Comparison of ENCODE assay signal across 22 cellular contexts in the genomic region with DNA sequence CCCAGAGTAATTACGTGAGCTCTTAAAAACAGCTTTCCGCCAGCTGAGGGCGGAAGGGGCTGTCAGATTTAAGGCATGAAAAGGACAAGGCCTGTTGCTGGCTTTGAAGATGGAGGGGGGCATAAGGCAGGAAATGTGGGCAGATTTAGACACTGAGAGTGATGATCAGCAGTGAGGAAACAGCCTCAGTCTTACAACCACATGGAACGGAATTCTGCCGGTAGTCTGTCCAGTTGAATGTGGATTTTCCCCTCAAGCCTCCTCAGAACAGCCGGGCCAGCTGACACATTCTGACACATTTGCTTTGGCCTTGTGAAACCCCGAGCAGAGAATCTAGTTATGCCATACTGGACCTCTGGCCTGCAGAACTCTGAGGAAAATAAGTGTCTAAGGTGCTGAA.
"Had no signal": no experiment of that assay in that cellular context is flagged by ENCODE, and none has a peak within 500 bp of the region (broad histone marks: within the 10 kb centered on the region; RNA-seq: fewer than 3 reads in every experiment).

No MANE protein-coding gene starts in this region.

- ATAC-seq: activated CD4-positive, alpha-beta T cell treated with anti-CD3 and anti-CD28 coated beads for 36 hours; activated CD8-positive, alpha-beta T cell treated with anti-CD3 and anti-CD28 coated beads for 36 hours had no signal

- H3K27me3 ChIP-seq: adrenal gland, cardiac muscle cell, right atrium auricular region, tibial nerve, vagina had no signal

- H3K4me1 Mint-ChIP-seq: nephron had no signal

- H3K4me3 ChIP-seq: adrenal gland, cardiac muscle cell, left ventricle myocardium inferior, right atrium auricular region, skin epidermis, tibial nerve, vagina had no signal

- H3K27ac ChIP-seq: adrenal gland, cardiac muscle cell, epithelial cell of prostate, left ventricle myocardium inferior, right atrium auricular region, skin epidermis, tibial nerve, vagina had no signal

- H3K27ac Mint-ChIP-seq: activated CD4-positive, alpha-beta T cell treated with anti-CD3 and anti-CD28 coated beads for 36 hours; activated CD8-positive, alpha-beta T cell treated with anti-CD3 and anti-CD28 coated beads for 36 hours; activated naive CD4-positive, alpha-beta T cell treated with anti-CD3 and anti-CD28 coated beads, Interleukin-2, amount 50 U/mL, for 24 hours; memory B cell; nephron; progenitor cell of endocrine pancreas had no signal

- H3K9me3 ChIP-seq: adrenal gland, left ventricle myocardium inferior, right atrium auricular region, tibial nerve, vagina had no signal

- DNase-seq: activated CD4-positive, alpha-beta T cell treated with anti-CD3 and anti-CD28 coated beads for 36 hours; activated CD8-positive, alpha-beta memory T cell treated with anti-CD3 and anti-CD28 coated beads, Interleukin-2, amount 50 U/mL, for 4 hours; activated CD8-positive, alpha-beta T cell treated with anti-CD3 and anti-CD28 coated beads for 36 hours; activated effector memory CD4-positive, alpha-beta T cell treated with anti-CD3 and anti-CD28 coated beads, Interleukin-2, amount 50 U/mL, for 16 hours; activated T-cell treated with anti-CD3 and anti-CD28 coated beads, Interleukin-2, amount 50 U/mL, for 48 hours; kidney; left ventricle myocardium inferior; occipital lobe; stimulated activated CD4-positive, alpha-beta T cell treated with anti-CD3 and anti-CD28 coated beads, Interleukin-4, amount 100 ng/mL, for 24 hours; stimulated activated naive CD4-positive, alpha-beta T cell; substantia nigra had no signal

- H3K4me3 Mint-ChIP-seq: activated CD4-positive, alpha-beta T cell treated with anti-CD3 and anti-CD28 coated beads for 36 hours; activated CD8-positive, alpha-beta T cell treated with anti-CD3 and anti-CD28 coated beads for 36 hours; activated naive CD4-positive, alpha-beta T cell treated with anti-CD3 and anti-CD28 coated beads, Interleukin-2, amount 50 U/mL, for 24 hours; memory B cell; nephron had no signal

- H3K9me3 Mint-ChIP-seq: activated CD8-positive, alpha-beta T cell treated with anti-CD3 and anti-CD28 coated beads for 36 hours; activated naive CD4-positive, alpha-beta T cell treated with anti-CD3 and anti-CD28 coated beads, Interleukin-2, amount 50 U/mL, for 24 hours; memory B cell had no signal

- H3K27me3 Mint-ChIP-seq: activated CD4-positive, alpha-beta T cell treated with anti-CD3 and anti-CD28 coated beads for 36 hours; activated CD8-positive, alpha-beta T cell treated with anti-CD3 and anti-CD28 coated beads for 36 hours; activated naive CD4-positive, alpha-beta T cell treated with anti-CD3 and anti-CD28 coated beads, Interleukin-2, amount 50 U/mL, for 24 hours; memory B cell; progenitor cell of endocrine pancreas had no signal

- H3K36me3 ChIP-seq: adrenal gland, cardiac muscle cell, right atrium auricular region, vagina had no signal

- H3K4me1 ChIP-seq: adrenal gland, left ventricle myocardium inferior, right atrium auricular region, tibial nerve, vagina had no signal
